ENCODE assay signal across 7 cellular contexts in the genomic region with DNA sequence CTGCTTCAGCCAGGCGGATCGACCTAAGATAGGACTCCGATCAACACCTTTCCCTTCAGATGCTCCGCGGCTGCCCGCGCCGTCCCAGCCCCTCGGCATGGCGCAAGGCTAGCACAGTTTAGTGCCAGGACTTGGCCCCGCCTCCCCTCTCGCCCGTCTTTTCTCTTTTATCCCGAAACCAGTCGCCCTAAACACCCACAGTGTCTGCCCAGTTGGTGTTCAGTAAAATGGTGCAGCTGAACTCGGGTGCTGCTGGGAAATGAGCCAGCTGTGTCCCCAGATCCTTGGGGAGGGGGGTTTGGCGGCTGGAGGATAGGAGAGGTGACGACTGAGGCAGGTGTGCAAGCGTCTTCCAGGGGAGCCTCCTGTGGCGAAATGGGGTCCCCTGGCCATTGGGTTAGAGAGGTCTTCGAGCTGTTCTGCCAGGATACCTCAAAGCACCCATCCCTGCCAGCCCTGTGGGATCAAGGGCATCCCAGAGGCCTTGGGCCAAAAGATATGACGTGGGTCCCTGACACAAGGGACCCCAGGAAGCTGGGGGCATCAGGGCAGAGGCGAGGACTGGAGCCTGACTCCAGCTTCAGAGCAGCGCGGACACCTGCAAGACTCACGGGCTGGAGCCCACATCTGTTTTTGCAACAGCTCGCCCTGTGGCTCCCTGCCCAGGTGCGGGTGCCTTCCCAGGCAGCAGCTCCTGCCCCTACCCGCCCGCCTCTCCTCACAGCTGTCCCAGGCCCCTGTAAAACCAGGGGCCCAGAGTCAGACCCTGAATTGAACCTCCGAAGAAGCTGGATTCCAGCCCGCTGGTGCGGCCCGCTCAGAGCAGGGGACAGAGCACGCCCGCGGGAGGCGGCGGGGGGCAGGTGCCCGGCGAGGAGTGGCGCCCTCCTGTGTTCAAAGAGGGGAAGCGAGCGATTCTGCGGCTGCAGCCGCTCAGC.
DNase-seq lines count a peak whose midpoint lies in the region; ATAC-seq and TF ChIP-seq lines count a peak whose summit lies in the region.

No MANE protein-coding gene starts in this region.

- H3K4me2 ChIP-seq in neuronal stem cell (ENCODE audit: insufficient read depth, low read length, poor library complexity, severe bottlenecking) = peak overlapping the region; percentile 81

- DNase-seq in GM13977 (ENCODE audit: low spot score) (peak; percentile 77), Panc1 (ENCODE audit: low read depth, low spot score) (no peak), activated T-helper 1 cell treated with Interleukin-2 at 50 U/mL for 16 hours (ENCODE audit: low read depth) (peak; percentile 46), fibroblast of villous mesenchyme (ENCODE audit: low read depth) (peak; percentile 13), neuronal stem cell (ENCODE audit: low spot score) (peak; percentile 64), suprapubic skin (ENCODE audit: low spot score in 2 of 2) (no peak)

- WGBS in neuronal stem cell (ENCODE audit: extremely low coverage in 2 of 2, insufficient read length in 2 of 2, insufficient replicate concordance in 1 of 2), 2 donors = no CpG with 5 or more reads among the region's 46 CpGs
- WGBS in suprapubic skin = 5% methylated on average over 27 of the region's 46 CpGs

- peak overlapping the region; percentile 16 to 18; a peak in 2 of 4 replicates for H3K4me3 ChIP-seq in Panc1 (ENCODE audit: low read depth in 2 of 2, low read length in 2 of 2)
- H3K4me3 ChIP-seq in fibroblast of villous mesenchyme (ENCODE audit: low read depth, low read length) = peak overlapping the region; percentile 1
- H3K4me3 ChIP-seq in neuronal stem cell (ENCODE audit: low read length in 2 of 2) = peak overlapping the region; percentile 5 to 75
- H3K4me3 ChIP-seq in suprapubic skin = peak overlapping the region; percentile 48

- no peak overlapping the region for H3K23ac ChIP-seq in neuronal stem cell (ENCODE audit: low read depth, low read length, poor library complexity)

- H3K9ac ChIP-seq in neuronal stem cell (ENCODE audit: low read depth, low read length, poor library complexity) = peak overlapping the region; percentile 56

- POLR2A ChIA-PET in Panc1 (lab: Charles Lee) = no interaction called here

- no peak for TF ChIP-seq EP300 in suprapubic skin (IDR thresholded peaks at IDR 0.05)

- H2AFZ ChIP-seq in neuronal stem cell (ENCODE audit: low read length) = peak overlapping the region; percentile 84

- peak overlapping the region; percentile 33 for H3K14ac ChIP-seq in neuronal stem cell (ENCODE audit: low read length)

- CTCF ChIA-PET in Panc1 (lab: Charles Lee) = interaction anchor here (0.6 to 1.9 kb wide), 3 partner anchors 25 to 1409 kb away, joined by 3 to 8 read pairs (median 4); no protein-coding TSS in a partner anchor

- no peak overlapping the region for H3K4ac ChIP-seq in neuronal stem cell (ENCODE audit: low read length)

- no peak overlapping the region for H4K8ac ChIP-seq in neuronal stem cell (ENCODE audit: low read depth, low read length)

- H3K36me3 ChIP-seq in Panc1 (ENCODE audit: control insufficient read depth, insufficient read depth, low read length) (no peaks in the 10 kb centered on the region), neuronal stem cell (replicated peaks in 1 of 2; ENCODE audit: control insufficient read depth in 2 of 2, insufficient read depth in 2 of 2, low read length in 2 of 2) (no peaks in the 10 kb centered on the region), suprapubic skin (no peaks in the 10 kb centered on the region)

- ATAC-seq in HG03460 (IDR thresholded peaks at IDR 0.05; ENCODE audit: unreplicated experiment) (peak; percentile 70), Panc1 (peak; percentile 77)

- peak; percentile 87 for TF ChIP-seq CTCF in GM13977 (IDR thresholded peaks at IDR 0.05; ENCODE audit: extremely low read depth, insufficient read depth, missing control alignments)
- peak; percentile 90 for TF ChIP-seq CTCF in Panc1 (IDR thresholded peaks at IDR 0.05)
- TF ChIP-seq CTCF in fibroblast of villous mesenchyme (IDR thresholded peaks at IDR 0.05; ENCODE audit: insufficient read depth, low read depth, low read length) = peak; percentile 85
- peak; percentile 55 to 92 for TF ChIP-seq CTCF in suprapubic skin (IDR thresholded peaks at IDR 0.05)

- peak overlapping the region; percentile 8 for H2BK15ac ChIP-seq in neuronal stem cell (ENCODE audit: low read length)

- no peak overlapping the region for H2BK120ac ChIP-seq in neuronal stem cell (ENCODE audit: low read depth, low read length)

- intact Hi-C loops in Panc1 (cut with micrococcal nuclease; ENCODE audit: unreplicated experiment) = loop anchor here (2.0 kb wide), 1 partner anchor 67 kb away; no protein-coding TSS in a partner anchor

- no peak overlapping the region for H2BK12ac ChIP-seq in neuronal stem cell (ENCODE audit: low read length)

- peak overlapping the region; percentile 90 for H3K18ac ChIP-seq in neuronal stem cell (ENCODE audit: low read length)

- H3K27ac ChIP-seq in Panc1 (ENCODE audit: low read length) = no peak overlapping the region
- no peak overlapping the region for H3K27ac ChIP-seq in neuronal stem cell (replicated peaks; ENCODE audit: low read length)
- H3K27ac ChIP-seq in suprapubic skin = no peak overlapping the region

- H2AK5ac ChIP-seq in neuronal stem cell (ENCODE audit: low read depth, low read length) = no peak overlapping the region

- H3K4me1 ChIP-seq in Panc1 (ENCODE audit: control insufficient read depth, insufficient read depth, low read length) = no peaks in the 10 kb centered on the region
- peaks cover 2 to 4% of the 10 kb centered on the region in 2 donors for H3K4me1 ChIP-seq in neuronal stem cell (ENCODE audit: control insufficient read depth in 2 of 2, insufficient read depth in 1 of 2, low read depth in 1 of 2, low read length in 2 of 2)
- peaks cover 17% of the 10 kb centered on the region for H3K4me1 ChIP-seq in suprapubic skin

- no peaks in the 10 kb centered on the region for H3K79me1 ChIP-seq in neuronal stem cell (ENCODE audit: low read depth, low read length)

- H4K91ac ChIP-seq in neuronal stem cell (ENCODE audit: low read depth, low read length, poor library complexity) = no peak overlapping the region

- no peaks in the 10 kb centered on the region for H3K27me3 ChIP-seq in Panc1 (ENCODE audit: control insufficient read depth, insufficient read depth, low read length)
- H3K27me3 ChIP-seq in neuronal stem cell (ENCODE audit: control insufficient read depth in 3 of 3, insufficient read depth in 3 of 3, low read depth in 1 of 3, low read length in 3 of 3) = peaks cover 0 to 36% (median 16%) of the 10 kb centered on the region in 3 experiments
- peaks cover 18% of the 10 kb centered on the region for H3K27me3 ChIP-seq in suprapubic skin

- no peak overlapping the region for H2BK5ac ChIP-seq in neuronal stem cell (ENCODE audit: low read length)

- no TSS peak for BruUV-seq in Panc1 (replicated peaks; lab: Mats Ljungman, UMichigan)

- TF ChIP-seq POLR2A in suprapubic skin (IDR thresholded peaks at IDR 0.05) = no peak

- H3K9me3 ChIP-seq in Panc1 (ENCODE audit: control insufficient read depth, insufficient read depth, low read depth, low read length) (no peaks in the 10 kb centered on the region), neuronal stem cell (replicated peaks in 1 of 2; ENCODE audit: control insufficient read depth in 2 of 2, insufficient read depth in 1 of 2, low read depth in 1 of 2, low read length in 2 of 2) (no peaks in the 10 kb centered on the region), suprapubic skin (no peaks in the 10 kb centered on the region)

- in situ Hi-C loops in GM13977 (cut with MboI; ENCODE audit: low pct_unique_long_range_greater_than_20kb, low sequenced_read_pairs, unreplicated experiment) = no loop called here
- in situ Hi-C loops in Panc1 (cut with HindIII; ENCODE audit: low pct_unique_long_range_greater_than_20kb, low sequenced_read_pairs) = no loop called here

Comparison
In these comparisons a context has a peak if more than half of its experiments do, and no peak if none do; other contexts are left out.
1. DNase-seq: peak in GM13977 (single experiment), activated T-helper 1 cell treated with Interleukin-2 at 50 U/mL for 16 hours (single experiment), fibroblast of villous mesenchyme (single experiment) and neuronal stem cell (single experiment); none in Panc1 (single experiment) and suprapubic skin (0 of 2).
2. Peak in every context shown above with its lines, with median percentiles within 50 percentile points of each other: CTCF ChIP-seq and H3K4me3 ChIP-seq.